Comparison of ENCODE assay signal across 2 cellular contexts in the genomic region with DNA sequence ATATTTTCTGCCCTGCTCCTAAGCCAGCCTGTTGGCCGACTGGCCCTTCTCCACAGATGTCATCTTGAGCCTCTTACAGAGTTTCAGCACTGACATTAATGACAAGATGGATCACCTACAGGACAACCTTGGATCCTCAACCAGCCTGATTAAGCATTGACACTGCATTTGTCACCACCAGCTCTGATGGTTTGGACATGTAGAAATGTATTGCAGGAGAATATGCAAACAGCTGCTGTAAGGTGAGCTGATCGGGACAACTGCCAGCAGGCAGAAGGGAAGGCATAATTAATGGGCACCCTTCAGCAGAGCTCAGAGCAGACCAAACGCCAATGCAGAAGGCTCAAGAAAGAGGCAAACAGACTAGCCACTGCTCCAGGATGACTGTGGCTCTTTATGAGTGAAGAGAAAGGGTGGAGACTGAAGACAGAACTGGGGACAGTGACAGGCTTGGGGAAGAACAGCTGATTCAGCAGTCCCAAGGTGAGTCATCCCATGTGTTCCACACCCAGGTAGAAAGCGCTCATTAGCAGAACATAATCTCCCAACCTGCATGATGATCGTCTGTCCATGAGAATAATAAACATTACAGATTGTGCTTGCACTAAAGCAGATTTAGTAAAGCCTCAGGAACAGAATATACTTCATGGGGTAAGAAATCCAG.
TF ChIP-seq lines count a peak whose summit lies in the region.

No MANE protein-coding gene starts in this region.

TF ChIP-seq in SK-N-SH treated with all-trans-retinoic acid at 6 μM for 48 hours, 23 proteins besides CTCF, POLR2A, EP300 and RAD21 (continued from another document):
- TF ChIP-seq, protein P1, sequence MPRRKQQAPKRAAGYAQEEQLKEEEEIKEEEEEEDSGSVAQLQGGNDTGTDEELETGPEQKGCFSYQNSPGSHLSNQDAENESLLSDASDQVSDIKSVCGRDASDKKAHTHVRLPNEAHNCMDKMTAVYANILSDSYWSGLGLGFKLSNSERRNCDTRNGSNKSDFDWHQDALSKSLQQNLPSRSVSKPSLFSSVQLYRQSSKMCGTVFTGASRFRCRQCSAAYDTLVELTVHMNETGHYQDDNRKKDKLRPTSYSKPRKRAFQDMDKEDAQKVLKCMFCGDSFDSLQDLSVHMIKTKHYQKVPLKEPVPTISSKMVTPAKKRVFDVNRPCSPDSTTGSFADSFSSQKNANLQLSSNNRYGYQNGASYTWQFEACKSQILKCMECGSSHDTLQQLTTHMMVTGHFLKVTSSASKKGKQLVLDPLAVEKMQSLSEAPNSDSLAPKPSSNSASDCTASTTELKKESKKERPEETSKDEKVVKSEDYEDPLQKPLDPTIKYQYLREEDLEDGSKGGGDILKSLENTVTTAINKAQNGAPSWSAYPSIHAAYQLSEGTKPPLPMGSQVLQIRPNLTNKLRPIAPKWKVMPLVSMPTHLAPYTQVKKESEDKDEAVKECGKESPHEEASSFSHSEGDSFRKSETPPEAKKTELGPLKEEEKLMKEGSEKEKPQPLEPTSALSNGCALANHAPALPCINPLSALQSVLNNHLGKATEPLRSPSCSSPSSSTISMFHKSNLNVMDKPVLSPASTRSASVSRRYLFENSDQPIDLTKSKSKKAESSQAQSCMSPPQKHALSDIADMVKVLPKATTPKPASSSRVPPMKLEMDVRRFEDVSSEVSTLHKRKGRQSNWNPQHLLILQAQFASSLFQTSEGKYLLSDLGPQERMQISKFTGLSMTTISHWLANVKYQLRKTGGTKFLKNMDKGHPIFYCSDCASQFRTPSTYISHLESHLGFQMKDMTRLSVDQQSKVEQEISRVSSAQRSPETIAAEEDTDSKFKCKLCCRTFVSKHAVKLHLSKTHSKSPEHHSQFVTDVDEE (CRISPR knock-in tag; IDR thresholded peaks at IDR 0.05) = no peak
- TF ChIP-seq, protein P2, sequence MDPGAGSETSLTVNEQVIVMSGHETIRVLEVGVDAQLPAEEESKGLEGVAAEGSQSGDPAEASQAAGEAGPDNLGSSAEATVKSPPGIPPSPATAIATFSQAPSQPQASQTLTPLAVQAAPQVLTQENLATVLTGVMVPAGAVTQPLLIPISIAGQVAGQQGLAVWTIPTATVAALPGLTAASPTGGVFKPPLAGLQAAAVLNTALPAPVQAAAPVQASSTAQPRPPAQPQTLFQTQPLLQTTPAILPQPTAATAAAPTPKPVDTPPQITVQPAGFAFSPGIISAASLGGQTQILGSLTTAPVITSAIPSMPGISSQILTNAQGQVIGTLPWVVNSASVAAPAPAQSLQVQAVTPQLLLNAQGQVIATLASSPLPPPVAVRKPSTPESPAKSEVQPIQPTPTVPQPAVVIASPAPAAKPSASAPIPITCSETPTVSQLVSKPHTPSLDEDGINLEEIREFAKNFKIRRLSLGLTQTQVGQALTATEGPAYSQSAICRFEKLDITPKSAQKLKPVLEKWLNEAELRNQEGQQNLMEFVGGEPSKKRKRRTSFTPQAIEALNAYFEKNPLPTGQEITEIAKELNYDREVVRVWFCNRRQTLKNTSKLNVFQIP (CRISPR knock-in tag; IDR thresholded peaks at IDR 0.05; ENCODE audit: borderline replicate concordance, low read depth) = no peak
- TF ChIP-seq TCF4 (CRISPR knock-in tag; IDR thresholded peaks at IDR 0.05; ENCODE audit: borderline replicate concordance) (no peak), CSDC2 (CRISPR knock-in tag; IDR thresholded peaks at IDR 0.05) (no peak), ARNTL (CRISPR knock-in tag; IDR thresholded peaks at IDR 0.05; ENCODE audit: borderline replicate concordance, low read depth) (no peak), ZFP3 (CRISPR knock-in tag; IDR thresholded peaks at IDR 0.05) (no peak), GLIS3 (CRISPR knock-in tag; IDR thresholded peaks at IDR 0.05) (no peak), SNAI2 (CRISPR knock-in tag; IDR thresholded peaks at IDR 0.05) (no peak), ZNF8 (CRISPR knock-in tag; IDR thresholded peaks at IDR 0.05) (no peak), ZFP30 (CRISPR knock-in tag; IDR thresholded peaks at IDR 0.05) (no peak), ZNF565 (CRISPR knock-in tag; conservative IDR thresholded peaks at IDR 0.05; ENCODE audit: low read depth) (no peak), RARB (CRISPR knock-in tag; IDR thresholded peaks at IDR 0.05) (no peak), PPARA (CRISPR knock-in tag; IDR thresholded peaks at IDR 0.05; ENCODE audit: borderline replicate concordance) (no peak)
- TF ChIP-seq, protein P3, sequence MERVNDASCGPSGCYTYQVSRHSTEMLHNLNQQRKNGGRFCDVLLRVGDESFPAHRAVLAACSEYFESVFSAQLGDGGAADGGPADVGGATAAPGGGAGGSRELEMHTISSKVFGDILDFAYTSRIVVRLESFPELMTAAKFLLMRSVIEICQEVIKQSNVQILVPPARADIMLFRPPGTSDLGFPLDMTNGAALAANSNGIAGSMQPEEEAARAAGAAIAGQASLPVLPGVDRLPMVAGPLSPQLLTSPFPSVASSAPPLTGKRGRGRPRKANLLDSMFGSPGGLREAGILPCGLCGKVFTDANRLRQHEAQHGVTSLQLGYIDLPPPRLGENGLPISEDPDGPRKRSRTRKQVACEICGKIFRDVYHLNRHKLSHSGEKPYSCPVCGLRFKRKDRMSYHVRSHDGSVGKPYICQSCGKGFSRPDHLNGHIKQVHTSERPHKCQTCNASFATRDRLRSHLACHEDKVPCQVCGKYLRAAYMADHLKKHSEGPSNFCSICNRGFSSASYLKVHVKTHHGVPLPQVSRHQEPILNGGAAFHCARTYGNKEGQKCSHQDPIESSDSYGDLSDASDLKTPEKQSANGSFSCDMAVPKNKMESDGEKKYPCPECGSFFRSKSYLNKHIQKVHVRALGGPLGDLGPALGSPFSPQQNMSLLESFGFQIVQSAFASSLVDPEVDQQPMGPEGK (CRISPR knock-in tag; IDR thresholded peaks at IDR 0.05; ENCODE audit: borderline replicate concordance) = no peak

TF ChIP-seq in SK-N-SH, 30 proteins besides CTCF, POLR2A, EP300 and RAD21 (continued from another document):
- TF ChIP-seq, protein P4, sequence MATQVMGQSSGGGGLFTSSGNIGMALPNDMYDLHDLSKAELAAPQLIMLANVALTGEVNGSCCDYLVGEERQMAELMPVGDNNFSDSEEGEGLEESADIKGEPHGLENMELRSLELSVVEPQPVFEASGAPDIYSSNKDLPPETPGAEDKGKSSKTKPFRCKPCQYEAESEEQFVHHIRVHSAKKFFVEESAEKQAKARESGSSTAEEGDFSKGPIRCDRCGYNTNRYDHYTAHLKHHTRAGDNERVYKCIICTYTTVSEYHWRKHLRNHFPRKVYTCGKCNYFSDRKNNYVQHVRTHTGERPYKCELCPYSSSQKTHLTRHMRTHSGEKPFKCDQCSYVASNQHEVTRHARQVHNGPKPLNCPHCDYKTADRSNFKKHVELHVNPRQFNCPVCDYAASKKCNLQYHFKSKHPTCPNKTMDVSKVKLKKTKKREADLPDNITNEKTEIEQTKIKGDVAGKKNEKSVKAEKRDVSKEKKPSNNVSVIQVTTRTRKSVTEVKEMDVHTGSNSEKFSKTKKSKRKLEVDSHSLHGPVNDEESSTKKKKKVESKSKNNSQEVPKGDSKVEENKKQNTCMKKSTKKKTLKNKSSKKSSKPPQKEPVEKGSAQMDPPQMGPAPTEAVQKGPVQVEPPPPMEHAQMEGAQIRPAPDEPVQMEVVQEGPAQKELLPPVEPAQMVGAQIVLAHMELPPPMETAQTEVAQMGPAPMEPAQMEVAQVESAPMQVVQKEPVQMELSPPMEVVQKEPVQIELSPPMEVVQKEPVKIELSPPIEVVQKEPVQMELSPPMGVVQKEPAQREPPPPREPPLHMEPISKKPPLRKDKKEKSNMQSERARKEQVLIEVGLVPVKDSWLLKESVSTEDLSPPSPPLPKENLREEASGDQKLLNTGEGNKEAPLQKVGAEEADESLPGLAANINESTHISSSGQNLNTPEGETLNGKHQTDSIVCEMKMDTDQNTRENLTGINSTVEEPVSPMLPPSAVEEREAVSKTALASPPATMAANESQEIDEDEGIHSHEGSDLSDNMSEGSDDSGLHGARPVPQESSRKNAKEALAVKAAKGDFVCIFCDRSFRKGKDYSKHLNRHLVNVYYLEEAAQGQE (IDR thresholded peaks at IDR 0.05; ENCODE audit: low read depth, low read length) = no peak
- TF ChIP-seq TEAD4 (IDR thresholded peaks at IDR 0.05; ENCODE audit: borderline replicate concordance, insufficient read depth) = no peak
- no peak for TF ChIP-seq EZH2phosphoT487 (IDR thresholded peaks at IDR 0.05; ENCODE audit: borderline replicate concordance, low read depth)
- no peak for TF ChIP-seq FOXM1 (IDR thresholded peaks at IDR 0.05; ENCODE audit: low read depth)
